16 cellular contexts compared by ENCODE assay signal in genomic region chrX:82335772-82336171, GRCh38.
DNase-seq lines count a peak whose midpoint lies in the region; ATAC-seq, FAIRE-seq and TF ChIP-seq lines count a peak whose summit lies in the region.
"Had no signal": no experiment of that assay in that cellular context is flagged by ENCODE, and none has a peak within 500 bp of the region (broad histone marks: within the 10 kb centered on the region; RNA-seq: fewer than 3 reads in every experiment).

No MANE protein-coding gene starts in this region.

- H3K27me3 ChIP-seq in pancreas (peaks cover 0 to 6% (median 0%) of the 10 kb centered on the region in 4 donors), right cardiac atrium (ENCODE audit: control insufficient read depth, insufficient read depth) (no peaks in the 10 kb centered on the region)

- no peaks in the 10 kb centered on the region for H3K36me3 Mint-ChIP-seq in naive thymus-derived CD8-positive, alpha-beta T cell

- H3K4me3 Mint-ChIP-seq in naive thymus-derived CD8-positive, alpha-beta T cell, result no peak overlapping the region

- H3K4me1 ChIP-seq in pancreas (peaks cover 0 to 4% (median 0%) of the 10 kb centered on the region in 3 donors), right cardiac atrium (ENCODE audit: control insufficient read depth, insufficient read depth, low read length) (no peaks in the 10 kb centered on the region)

- no peaks in the 10 kb centered on the region for H3K4me1 Mint-ChIP-seq in naive thymus-derived CD8-positive, alpha-beta T cell

- no peak overlapping the region for H3K27ac Mint-ChIP-seq in naive thymus-derived CD8-positive, alpha-beta T cell

- no peaks in the 10 kb centered on the region for H3K36me3 ChIP-seq in pancreas

- peaks cover 0 to 2% (median 0%) of the 10 kb centered on the region in 9 donors for H3K9me3 Mint-ChIP-seq in naive thymus-derived CD8-positive, alpha-beta T cell

- H3K27ac ChIP-seq in pancreas (no peak overlapping the region), right cardiac atrium (ENCODE audit: low read length) (no peak overlapping the region)
- H3K27ac ChIP-seq: GM23248 had no signal

- peak; percentile 37 for ATAC-seq in esophagus mucosa
- peak in 1 of 4 donors; percentile 75 for ATAC-seq in pancreas
- ATAC-seq in naive thymus-derived CD8-positive, alpha-beta T cell, result no peak
- no peak for ATAC-seq in right cardiac atrium

- DNase-seq in COLO829 (ENCODE audit: low spot score) (peak; percentile 6), LNCaP clone FGC (ENCODE audit: low read depth) (peak; percentile 54), pancreas (no peak), right cardiac atrium (no peak), anterior cingulate cortex (lab: John Stamatoyannopoulos, UW) (no peak)
- no peak for DNase-seq in naive thymus-derived CD8-positive, alpha-beta T cell
- DNase-seq: DMS79, GM23248, HCEC 1CT, NCI-H1417, NCI-H2029, NCI-H510A, SHP77 had no signal

- no peaks in the 10 kb centered on the region for H3K27me3 Mint-ChIP-seq in naive thymus-derived CD8-positive, alpha-beta T cell

- TF ChIP-seq CTCF in LNCaP clone FGC (IDR thresholded peaks at IDR 0.05; ENCODE audit: control insufficient read depth, extremely low read depth, insufficient read depth) (no peak), pancreas (IDR thresholded peaks at IDR 0.05) (no peak)

- FAIRE-seq in pancreas (lab: Jason Lieb, UNC), result peak; percentile 9
- FAIRE-seq: HTR-8/SVneo, RCC 7860 had no signal

- intact Hi-C loops in pancreas (cut with DNase I) (no loop called here), right cardiac atrium (cut with DNase I) (no loop called here)

- H3K9me3 ChIP-seq in pancreas (no peaks in the 10 kb centered on the region), right cardiac atrium (ENCODE audit: control insufficient read depth, low read length) (no peaks in the 10 kb centered on the region)

- 14 to 29% methylated on average over 1 of the region's 1 CpG for WGBS in pancreas, 2 donors
- WGBS in right cardiac atrium, result 50% methylated on average over 1 of the region's 1 CpG

- POLR2A ChIA-PET in naive thymus-derived CD8-positive, alpha-beta T cell (lab: Charles Lee), result no interaction called here

- H3K4me3 ChIP-seq in LNCaP clone FGC (ENCODE audit: low read depth, low read length) (peak overlapping the region; percentile 11; the same call in 1 of the 2 replicates), pancreas (no peak overlapping the region), right cardiac atrium (ENCODE audit: low read length) (no peak overlapping the region)
- H3K4me3 ChIP-seq: GM23248 had no signal

Comparison
In these comparisons a context has a peak if more than half of its experiments do, and no peak if none do; other contexts are left out.
1. DNase-seq: peak in COLO829 (single experiment) and LNCaP clone FGC (single experiment); none in pancreas (0 of 6), naive thymus-derived CD8-positive, alpha-beta T cell (0 of 10), right cardiac atrium (0 of 3) and anterior cingulate cortex (0 of 58).